23 cellular contexts compared by ENCODE assay signal in the genomic region with DNA sequence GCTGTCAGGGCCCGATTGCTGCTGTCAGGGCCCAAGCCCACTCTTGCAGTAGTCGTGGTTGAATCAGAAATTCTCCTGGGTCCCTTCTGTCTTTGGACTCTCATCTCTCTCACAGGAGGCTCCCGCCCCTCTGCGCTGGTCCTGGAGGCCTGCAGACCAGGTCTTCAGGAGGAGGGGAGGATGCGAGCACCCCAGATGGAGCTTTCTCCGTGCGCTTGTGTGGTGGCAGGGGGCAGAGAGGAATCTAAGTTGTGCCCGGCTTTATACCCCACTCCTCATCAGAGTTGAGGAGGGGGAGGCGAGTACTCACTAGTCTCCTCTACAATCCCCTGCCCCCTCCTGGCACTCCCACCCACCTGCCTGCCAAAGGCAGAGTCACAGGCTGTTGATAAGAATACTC. TPM values are rescaled to one million over a fixed set of nuclear protein-coding genes. Genes with fewer than 3 reads are reported as not detected.
"Had no signal": no experiment of that assay in that cellular context is flagged by ENCODE, and none has a peak within 500 bp of the region (broad histone marks: within the 10 kb centered on the region; RNA-seq: fewer than 3 reads in every experiment).

No MANE protein-coding gene starts in this region.

- H3K4me3 ChIP-seq: adrenal gland, lung, upper lobe of right lung had no signal

- H3K36me3 Mint-ChIP-seq: activated naive CD8-positive, alpha-beta T cell; natural killer cell had no signal

- H3K9me3 Mint-ChIP-seq: activated T-cell treated with anti-CD3 and anti-CD28 coated beads, Interleukin-2, amount 50 U/mL, for 4 hours; activated T-helper 2 cell treated with anti-CD3 and anti-CD28 coated beads, Interferon-gamma antibody, Interleukin-2, Interleukin-4, amounts not matched to agents 10 μg/mL and 5 μg/mL and 100 μg/mL, durations not matched to agents 14 hours and 24 hours and 36 hours; natural killer cell; T-helper 1 cell treated with Interleukin-12 subunit alpha and Interleukin-12 subunit beta and Interleukin-4 antibody, amounts not matched to agents 30 μg/mL and 1 μg/mL, for 36 hours had no signal

- H3K27ac ChIP-seq: adrenal gland, ascending aorta, brain microvascular endothelial cell, esophagus muscularis mucosa, upper lobe of right lung had no signal

- H3K27ac Mint-ChIP-seq: activated naive CD8-positive, alpha-beta T cell; activated T-helper 2 cell treated with anti-CD3 and anti-CD28 coated beads, Interferon-gamma antibody, Interleukin-2, Interleukin-4, amounts not matched to agents 10 μg/mL and 5 μg/mL and 100 μg/mL, durations not matched to agents 14 hours and 24 hours and 36 hours; natural killer cell had no signal

- H3K36me3 ChIP-seq: adrenal gland, ascending aorta, brain microvascular endothelial cell, esophagus muscularis mucosa, upper lobe of right lung had no signal

- DNase-seq: activated CD4-positive, alpha-beta T cell treated with anti-CD3 and anti-CD28 coated beads for 4 hours; activated CD4-positive, alpha-beta T cell treated with anti-CD3 and anti-CD28 coated beads, Interleukin-2, amount 50 U/mL, for 48 hours; activated CD4-positive, CD25-positive, alpha-beta regulatory T cell; activated CD8-positive, alpha-beta memory T cell treated with anti-CD3 and anti-CD28 coated beads, Interleukin-2, amount 50 U/mL, for 48 hours; activated naive CD4-positive, alpha-beta T cell; activated T-cell treated with anti-CD3 and anti-CD28 coated beads, Interleukin-2, amount 50 U/mL, for 4 hours; adrenal gland; brain microvascular endothelial cell; central memory CD4-positive, alpha-beta T cell; head of caudate nucleus; natural killer cell; nucleus accumbens; stimulated activated CD4-positive, alpha-beta T cell treated with anti-CD3 and anti-CD28 coated beads, Interleukin-4, amount 100 ng/mL, for 24 hours; stimulated activated naive CD4-positive, alpha-beta T cell treated with Interleukin-2 at 50 U/mL for 16 hours; upper lobe of right lung had no signal

- ATAC-seq: activated T-cell treated with anti-CD3 and anti-CD28 coated beads, Interleukin-2, amount 50 U/mL, for 4 hours; natural killer cell; upper lobe of right lung had no signal

- H3K4me3 Mint-ChIP-seq: T-helper 1 cell treated with Interleukin-12 subunit alpha and Interleukin-12 subunit beta and Interleukin-4 antibody, amounts not matched to agents 30 μg/mL and 1 μg/mL, for 36 hours had no signal

- H3K9me3 ChIP-seq: adrenal gland, ascending aorta, esophagus muscularis mucosa, upper lobe of right lung had no signal

RNA-seq across cellular contexts. Expression of a gene that starts 10.4 kb away (rescaled TPM):
- total RNA-seq: activated CD8-positive, alpha-beta memory T cell treated with anti-CD3 and anti-CD28 coated beads for 36 hours; activated T-cell treated with anti-CD3 and anti-CD28 coated beads, Interleukin-2, amount 50 U/mL, for 4 hours; activated T-helper 2 cell treated with anti-CD3 and anti-CD28 coated beads, Interferon-gamma antibody, Interleukin-2, Interleukin-4, amounts not matched to agents 10 μg/mL and 5 μg/mL and 100 μg/mL, durations not matched to agents 14 hours and 24 hours and 36 hours; ascending aorta; frontal cortex; lung; natural killer cell; upper lobe of right lung had no signal
